6 cellular contexts compared by ENCODE assay signal in genomic region chr3:130012108-130012507, GRCh38. TPM values are rescaled to one million over a fixed set of nuclear protein-coding genes. Genes with fewer than 3 reads are reported as not detected.
"Had no signal": no experiment of that assay in that cellular context is flagged by ENCODE, and none has a peak within 500 bp of the region (broad histone marks: within the 10 kb centered on the region; RNA-seq: fewer than 3 reads in every experiment).

No MANE protein-coding gene starts in this region.

RNA-seq across cellular contexts. Expression of gene TRH, which starts 37.6 kb away (rescaled TPM):
- total RNA-seq: activated CD8-positive, alpha-beta T cell treated with anti-CD3 and anti-CD28 coated beads for 36 hours; activated naive CD8-positive, alpha-beta T cell treated with anti-CD3 and anti-CD28 coated beads for 36 hours; activated T-cell treated with anti-CD3 and anti-CD28 coated beads, Interleukin-2, amount 50 U/mL, for 72 hours; activated T-helper 2 cell treated with anti-CD3 and anti-CD28 coated beads, Interferon-gamma antibody, Interleukin-2, Interleukin-4, amounts not matched to agents 10 μg/mL and 5 μg/mL and 100 μg/mL, durations not matched to agents 14 hours and 24 hours and 36 hours; Right ventricle myocardium inferior; T-helper 1 cell treated with Interleukin-12 subunit alpha and Interleukin-12 subunit beta and Interleukin-4 antibody, amounts not matched to agents 30 ng/mL and 1 ng/mL, for 36 hours had no signal
